Comparison of ENCODE assay signal across 8 cellular contexts in the genomic region with DNA sequence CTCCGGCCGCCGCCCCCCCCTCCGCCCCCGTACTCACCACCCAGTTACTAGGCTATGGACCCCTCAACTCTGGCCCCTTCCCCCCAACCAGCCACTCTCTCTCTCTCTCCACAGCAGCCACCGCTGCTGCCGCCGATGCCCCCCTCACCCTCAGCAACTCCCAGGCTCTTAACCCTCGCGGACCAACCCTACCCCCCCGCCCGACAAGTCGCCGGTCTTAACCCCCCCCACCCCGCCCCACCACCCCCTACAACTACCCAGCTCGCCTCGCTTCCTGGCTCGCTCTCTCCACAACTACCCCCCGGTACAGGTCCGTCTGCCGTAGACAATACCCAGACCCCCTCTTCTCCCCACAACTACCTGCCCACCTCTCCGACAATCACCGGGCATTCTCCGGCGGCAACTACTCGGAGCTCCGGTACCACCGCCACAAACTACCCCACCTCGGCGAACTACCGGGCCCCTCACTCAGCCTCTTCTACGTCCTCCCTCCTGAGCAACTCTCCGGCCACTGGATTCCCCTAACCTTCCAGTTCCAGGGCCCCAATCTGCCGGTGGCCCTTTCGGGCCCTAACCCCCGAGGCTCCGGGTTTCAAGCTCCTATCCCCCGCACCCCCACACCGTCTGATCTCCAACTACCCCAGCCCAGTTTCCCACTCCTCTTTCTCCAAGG. TPM values are rescaled to one million over a fixed set of nuclear protein-coding genes. Genes with fewer than 3 reads are reported as not detected.
DNase-seq lines count a peak whose midpoint lies in the region; FAIRE-seq and TF ChIP-seq lines count a peak whose summit lies in the region.

No MANE protein-coding gene starts in this region.

- POLR2A ChIA-PET in RWPE1 (lab: Yijun Ruan, JAX; ENCODE audit: low non-redundant PET) = interaction anchor here (1.2 kb wide), 1 partner anchor 18 kb away, joined by 6 read pairs; the partner anchor contains the start of gene ACADVL

- no peaks in the 10 kb centered on the region for H3K9me3 ChIP-seq in mucosa of rectum (ENCODE audit: control insufficient read depth in 2 of 2, low read length in 2 of 2)
- H3K9me3 ChIP-seq in vagina = no peaks in the 10 kb centered on the region

- peak overlapping the region; percentile 95 for H3K27ac ChIP-seq in RWPE1
- H3K27ac ChIP-seq in dorsolateral prefrontal cortex = peak overlapping the region; percentile 58 to 100 (median 95)
- peak overlapping the region; percentile 89 to 97 for H3K27ac ChIP-seq in mucosa of rectum (ENCODE audit: low read depth in 2 of 2, low read length in 2 of 2)
- peak overlapping the region; percentile 99 for H3K27ac ChIP-seq in vagina

- FAIRE-seq in GM12891 (lab: Jason Lieb, UNC) = no peak

- intact Hi-C loops in dorsolateral prefrontal cortex (cut with DNase I) = no loop called here
- intact Hi-C loops in vagina (cut with DNase I) = no loop called here

- CTCF ChIA-PET in RWPE1 (lab: Yijun Ruan, JAX) = interaction anchor here (0.6 to 1.4 kb wide), 5 partner anchors 13 to 351 kb away, joined by 3 to 9 read pairs (median 3); partner anchors contain the start of genes CTDNEP1 and ELP5

- peaks cover 15 to 26% of the 10 kb centered on the region in 2 donors for H3K36me3 ChIP-seq in mucosa of rectum (ENCODE audit: control insufficient read depth in 2 of 2, insufficient read depth in 2 of 2, low read length in 2 of 2)
- H3K36me3 ChIP-seq in vagina = peaks cover 0 to 26% of the 10 kb centered on the region in 2 donors

- H3K4me3 ChIP-seq in dorsolateral prefrontal cortex = peak overlapping the region; percentile 59 to 100 (median 95)
- peak overlapping the region; percentile 87 to 93 for H3K4me3 ChIP-seq in mucosa of rectum (ENCODE audit: low read length in 2 of 2)
- peak overlapping the region; percentile 69 to 100 for H3K4me3 ChIP-seq in vagina

- H3K27me3 ChIP-seq in dorsolateral prefrontal cortex = no peaks in the 10 kb centered on the region
- H3K27me3 ChIP-seq in mucosa of rectum (ENCODE audit: control insufficient read depth in 2 of 2, insufficient read depth in 2 of 2, low read length in 2 of 2) = no peaks in the 10 kb centered on the region
- H3K27me3 ChIP-seq in vagina = no peaks in the 10 kb centered on the region

- peaks cover 43% of the 10 kb centered on the region in 2 donors for H3K4me1 ChIP-seq in mucosa of rectum (ENCODE audit: control insufficient read depth in 2 of 2, insufficient read depth in 2 of 2, low read length in 2 of 2)
- H3K4me1 ChIP-seq in vagina = peaks cover 53% of the 10 kb centered on the region

- DNase-seq in GM12891 (ENCODE audit: insufficient read length, low spot score) (no peak), RWPE1 (ENCODE audit: low spot score) (peak; percentile 60), dorsolateral prefrontal cortex (peak in 1 of 10 donors; percentile 62), vagina (ENCODE audit: extremely low spot score in 2 of 2) (no peak), Ammon's horn (ENCODE audit: low spot score) (no peak), foreskin melanocyte (no peak), HuH-7 (ENCODE audit: low spot score) (no peak)

- no peak for TF ChIP-seq POLR2A in GM12891 (IDR thresholded peaks at IDR 0.05; ENCODE audit: low read depth, low read length)
- no peak for TF ChIP-seq POLR2A in vagina (IDR thresholded peaks at IDR 0.05)

- no peak for TF ChIP-seq CTCF in RWPE1 (conservative IDR thresholded peaks at IDR 0.05; ENCODE audit: low read depth)
- TF ChIP-seq CTCF in dorsolateral prefrontal cortex (IDR thresholded peaks at IDR 0.05 in 54 of 56, conservative IDR thresholded peaks at IDR 0.05 in 2 of 56; ENCODE audit: low read depth in 1 of 56, partially characterized antibody in 56 of 56) = no peak
- TF ChIP-seq CTCF in vagina (IDR thresholded peaks at IDR 0.05) = no peak

- peak overlapping the region; percentile 91 to 98 for H3K9ac ChIP-seq in mucosa of rectum (ENCODE audit: low read depth in 1 of 2, low read length in 2 of 2)

TF ChIP-seq in GM12891, 5 proteins besides CTCF, POLR2A, EP300 and RAD21:
- TF ChIP-seq SPI1 (IDR thresholded peaks at IDR 0.05; ENCODE audit: low read depth, low read length) (no peak), TAF1 (IDR thresholded peaks at IDR 0.05; ENCODE audit: low read depth, low read length) (0 out of 2 replicates have a peak, but pooled peaks have one; percentile 11)

RNA-seq across cellular contexts. Expression of gene PHF23, which starts 0.7 kb away (rescaled TPM):
- 23.0 TPM for polyA plus RNA-seq in GM12891 (2012; ENCODE audit: low read depth, missing spikeins)
- 10 to 100 TPM; 21.3 to 54.1 (median 37.2) TPM for total RNA-seq in dorsolateral prefrontal cortex
- 24.8 TPM for total RNA-seq in vagina

RNA-seq across cellular contexts. Expression of gene GABARAP, which starts 3.7 kb away (rescaled TPM):
- 366 TPM for polyA plus RNA-seq in GM12891 (2012; ENCODE audit: low read depth, missing spikeins)
- total RNA-seq in dorsolateral prefrontal cortex = 100 to 1,000 TPM; 350 to 533 (median 438) TPM
- 395 TPM for total RNA-seq in vagina

RNA-seq across cellular contexts. Expression of gene DVL2, which starts 4.2 kb away (rescaled TPM):
- 24.0 TPM for polyA plus RNA-seq in GM12891 (2012; ENCODE audit: low read depth, missing spikeins)
- total RNA-seq in dorsolateral prefrontal cortex = 10 to 100 TPM; 31.9 to 83.9 (median 51.7) TPM
- total RNA-seq in vagina = 53.0 TPM

RNA-seq across cellular contexts. Expression of gene CTDNEP1, which starts 13.0 kb away (rescaled TPM):
- 94.2 TPM for polyA plus RNA-seq in GM12891 (2012; ENCODE audit: low read depth, missing spikeins)
- total RNA-seq in dorsolateral prefrontal cortex (100 to 1,000 TPM in 47 of 120 experiments, 10 to 100 TPM in 73; 77.6 to 126 (median 98.2) TPM), vagina (64.6 TPM)

RNA-seq across cellular contexts. Expression of gene ELP5, which starts 13.5 kb away (rescaled TPM):
- 57.9 TPM for polyA plus RNA-seq in GM12891 (2012; ENCODE audit: low read depth, missing spikeins)
- total RNA-seq in dorsolateral prefrontal cortex (10 to 100 TPM; 25.8 to 51.7 (median 36.8) TPM), vagina (30.9 TPM)
